In the genomic region with DNA sequence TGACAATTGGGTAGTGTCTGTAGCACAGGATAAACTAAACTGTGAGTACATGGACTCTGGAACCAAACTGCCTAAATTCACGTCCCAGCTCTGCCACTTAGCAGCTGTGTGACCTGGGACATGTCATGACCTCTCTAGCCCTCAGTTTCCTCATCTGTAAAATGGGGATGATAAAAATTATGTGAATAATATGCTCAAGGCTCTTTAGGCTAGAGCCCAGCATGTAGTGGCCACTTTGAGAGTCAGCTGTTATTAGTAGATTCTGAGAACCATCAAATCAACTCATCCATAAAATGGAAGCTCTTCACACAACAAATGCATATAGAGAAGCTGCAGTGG, we compare ENCODE assay signal across 21 cellular contexts.
"Had no signal": no experiment of that assay in that cellular context is flagged by ENCODE, and none has a peak within 500 bp of the region (broad histone marks: within the 10 kb centered on the region; RNA-seq: fewer than 3 reads in every experiment).

No MANE protein-coding gene starts in this region.

- H3K27ac ChIP-seq: esophagus squamous epithelium, gastroesophageal sphincter, pancreas, testis, tibial nerve had no signal

- ATAC-seq: effector memory CD8-positive, alpha-beta T cell; gastroesophageal sphincter; left cardiac atrium; left ventricle myocardium superior; naive thymus-derived CD4-positive, alpha-beta T cell; pancreas; right cardiac atrium; stimulated activated naive CD8-positive, alpha-beta T cell treated with anti-CD3 and anti-CD28 coated beads, Interleukin-15, Interleukin-2, amounts not matched to agents 100 U/mL and 50 U/mL, for 24 hours had no signal

- H3K4me3 Mint-ChIP-seq: dendritic cell treated with granulocyte-macrophage colony-stimulating factor and Interleukin-4, amounts not matched to agents 40 ng/mL and 50 ng/mL, for 4 days; effector memory CD8-positive, alpha-beta T cell; naive thymus-derived CD4-positive, alpha-beta T cell had no signal

- H3K27me3 ChIP-seq: esophagus squamous epithelium, pancreas, testis, tibial nerve had no signal

- H3K36me3 ChIP-seq: pancreas had no signal

- H3K9me3 ChIP-seq: esophagus squamous epithelium, gastroesophageal sphincter, pancreas, testis, tibial nerve had no signal

- H3K4me1 ChIP-seq: gastroesophageal sphincter, pancreas, testis had no signal

- H3K27me3 Mint-ChIP-seq: dendritic cell treated with granulocyte-macrophage colony-stimulating factor and Interleukin-4, amounts not matched to agents 40 ng/mL and 50 ng/mL, for 4 days; effector memory CD8-positive, alpha-beta T cell; naive thymus-derived CD4-positive, alpha-beta T cell had no signal

- FAIRE-seq: kidney, pancreas had no signal

- DNase-seq: effector memory CD8-positive, alpha-beta T cell; esophagus squamous epithelium; foreskin fibroblast; glutamatergic neuron; kidney; left cardiac atrium; left ventricle myocardium superior; mesendoderm; naive thymus-derived CD4-positive, alpha-beta T cell; occipital lobe; pancreas; right cardiac atrium; stimulated activated CD4-positive, alpha-beta T cell treated with anti-CD3 and anti-CD28 coated beads, Interleukin-2, amount 100 ng/mL, for 48 hours; stimulated activated naive CD8-positive, alpha-beta T cell treated with anti-CD3 and anti-CD28 coated beads, Interleukin-15, Interleukin-2, amounts not matched to agents 100 U/mL and 50 U/mL, for 24 hours; testis had no signal

- H3K4me3 ChIP-seq: esophagus squamous epithelium, gastroesophageal sphincter, lung, pancreas, smooth muscle cell, testis, tibial nerve had no signal

- H3K4me2 ChIP-seq: smooth muscle cell had no signal

- H3K27ac Mint-ChIP-seq: dendritic cell treated with granulocyte-macrophage colony-stimulating factor and Interleukin-4, amounts not matched to agents 40 ng/mL and 50 ng/mL, for 4 days; progenitor cell of endocrine pancreas had no signal

- H3K9me3 Mint-ChIP-seq: dendritic cell treated with granulocyte-macrophage colony-stimulating factor and Interleukin-4, amounts not matched to agents 40 ng/mL and 50 ng/mL, for 4 days; effector memory CD8-positive, alpha-beta T cell had no signal
